8 cellular contexts compared by ENCODE assay signal in the genomic region with DNA sequence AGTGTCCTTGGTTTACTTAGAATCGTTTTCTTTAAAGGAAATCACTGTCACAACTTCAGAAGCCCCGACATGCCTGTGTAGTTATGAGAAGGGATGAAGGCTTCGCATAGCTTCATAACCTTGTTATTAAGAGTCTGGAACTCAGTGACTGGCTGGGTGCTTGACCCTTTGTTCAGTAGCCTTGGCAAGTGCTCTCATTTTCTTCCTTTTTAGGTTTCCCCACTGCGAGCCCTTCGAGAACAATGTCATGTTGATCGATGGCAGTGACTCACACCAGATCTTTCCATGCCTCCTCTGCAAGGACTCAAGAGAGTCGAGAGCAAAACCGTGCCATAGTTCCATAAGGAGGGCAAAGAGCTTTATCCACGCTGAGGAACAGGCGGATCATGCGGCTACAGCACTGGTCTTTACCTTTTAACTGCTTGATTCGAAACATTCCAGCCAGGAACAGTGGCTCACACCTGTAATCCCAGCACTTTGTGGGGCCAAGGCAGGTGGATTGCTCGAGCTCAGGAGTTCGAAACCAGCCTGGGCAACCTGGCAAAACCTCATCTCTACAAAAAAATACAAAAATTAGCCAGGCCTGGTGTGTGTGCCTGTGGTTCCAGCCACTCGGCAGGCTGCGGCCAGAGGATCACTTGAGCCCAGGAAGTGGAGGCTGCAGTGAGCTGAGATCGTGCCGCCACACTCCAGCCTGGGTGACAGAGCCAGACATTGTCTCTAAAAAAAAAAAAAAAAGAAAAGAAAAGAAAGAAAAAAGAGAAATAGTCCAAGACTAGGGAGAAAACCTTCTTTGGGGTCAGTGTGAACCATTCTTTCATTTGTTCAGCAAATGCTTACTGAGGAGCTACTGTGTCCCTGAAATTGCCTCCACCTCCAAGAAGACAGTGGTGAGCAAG.
DNase-seq lines count a peak whose midpoint lies in the region; ATAC-seq, FAIRE-seq and TF ChIP-seq lines count a peak whose summit lies in the region.

No MANE protein-coding gene starts in this region.

- H4K91ac ChIP-seq in H1 (replicated peaks; ENCODE audit: insufficient read length, low read length), result peak overlapping the region; percentile 75

- intact Hi-C loops in activated CD8-positive, alpha-beta T cell treated with anti-CD3 and anti-CD28 coated beads for 36 hours (cut with micrococcal nuclease), result no loop called here
- intact Hi-C loops in upper lobe of right lung (cut with DNase I), result no loop called here

- H3K23ac ChIP-seq in H1 (ENCODE audit: insufficient read length), result no peak overlapping the region

- no peaks in the 10 kb centered on the region for H4K20me1 ChIP-seq in H1 (replicated peaks in 1 of 2; ENCODE audit: control insufficient read depth in 1 of 2, insufficient read depth in 2 of 2, low read length in 2 of 2)

- no peak overlapping the region for H3K27ac Mint-ChIP-seq in activated CD8-positive, alpha-beta T cell treated with anti-CD3 and anti-CD28 coated beads for 36 hours
- H3K27ac Mint-ChIP-seq in activated CD8-positive, alpha-beta T cell treated with anti-CD3 and anti-CD28 coated beads, Interleukin-2, amount 10 ng/mL, durations not matched to agents 7 days and 5 days, result no peak overlapping the region
- H3K27ac Mint-ChIP-seq in mesothelial cell of epicardium, result peak overlapping the region; percentile 96

- H3K4me3 Mint-ChIP-seq in activated CD8-positive, alpha-beta T cell treated with anti-CD3 and anti-CD28 coated beads for 36 hours, result peak overlapping the region; percentile 5
- no peak overlapping the region for H3K4me3 Mint-ChIP-seq in activated CD8-positive, alpha-beta T cell treated with anti-CD3 and anti-CD28 coated beads, Interleukin-2, amount 10 ng/mL, durations not matched to agents 7 days and 5 days
- no peak overlapping the region for H3K4me3 Mint-ChIP-seq in mesothelial cell of epicardium

- no peak for TF ChIP-seq RAD21 in H1 (IDR thresholded peaks at IDR 0.05 in 1 of 2, conservative IDR thresholded peaks at IDR 0.05 in 1 of 2; ENCODE audit: low read depth in 2 of 2, low read length in 2 of 2)

- no peak for FAIRE-seq in H1 (lab: Jason Lieb, UNC)

- no peaks in the 10 kb centered on the region for H3K79me2 ChIP-seq in H1 (ENCODE audit: control insufficient read depth in 1 of 2, insufficient read depth in 2 of 2, low read length in 2 of 2)

- TF ChIP-seq POLR2A in H1 (IDR thresholded peaks at IDR 0.05; ENCODE audit: control extremely low read depth in 1 of 2, low read depth in 2 of 2, low read length in 2 of 2), result no peak

- no peaks in the 10 kb centered on the region for H3K36me3 Mint-ChIP-seq in activated CD8-positive, alpha-beta T cell treated with anti-CD3 and anti-CD28 coated beads for 36 hours (ENCODE audit: low read depth)
- peaks cover 2% of the 10 kb centered on the region for H3K36me3 Mint-ChIP-seq in activated CD8-positive, alpha-beta T cell treated with anti-CD3 and anti-CD28 coated beads, Interleukin-2, amount 10 ng/mL, durations not matched to agents 7 days and 5 days (ENCODE audit: low read depth)
- H3K36me3 Mint-ChIP-seq in mesothelial cell of epicardium, result peaks cover 20% of the 10 kb centered on the region

- peaks cover 21% of the 10 kb centered on the region for H3K27me3 Mint-ChIP-seq in activated CD8-positive, alpha-beta T cell treated with anti-CD3 and anti-CD28 coated beads for 36 hours
- peaks cover 16% of the 10 kb centered on the region for H3K27me3 Mint-ChIP-seq in activated CD8-positive, alpha-beta T cell treated with anti-CD3 and anti-CD28 coated beads, Interleukin-2, amount 10 ng/mL, durations not matched to agents 7 days and 5 days (ENCODE audit: low read depth)
- no peaks in the 10 kb centered on the region for H3K27me3 Mint-ChIP-seq in mesothelial cell of epicardium (ENCODE audit: low read depth)

- H3K4me3 ChIP-seq in H1 (ENCODE audit: extremely low read depth in 1 of 4, insufficient read depth in 2 of 4, low read depth in 3 of 4, low read length in 4 of 4), result no peak overlapping the region
- no peak overlapping the region for H3K4me3 ChIP-seq in upper lobe of right lung

- no peak overlapping the region for H3K56ac ChIP-seq in H1 (replicated peaks; ENCODE audit: insufficient read length, low read depth, low read length)

- H2BK12ac ChIP-seq in H1 (ENCODE audit: low read depth, low read length), result peak overlapping the region; percentile 18

- no peaks in the 10 kb centered on the region for H3K27me3 ChIP-seq in H1 (replicated peaks in 1 of 4; ENCODE audit: control insufficient read depth in 3 of 4, extremely low read depth in 1 of 4, insufficient read depth in 3 of 4, low read length in 3 of 4)
- H3K27me3 ChIP-seq in upper lobe of right lung, result no peaks in the 10 kb centered on the region

- peak overlapping the region; percentile 24; the same call in 1 of the 2 replicates for H2AFZ ChIP-seq in H1 (ENCODE audit: low read length)

- H3K79me1 ChIP-seq in H1 (ENCODE audit: low read depth, low read length), result no peaks in the 10 kb centered on the region; the same call in 1 of the 2 replicates

- peak; percentile 17 for ATAC-seq in activated CD8-positive, alpha-beta T cell treated with anti-CD3 and anti-CD28 coated beads for 36 hours
- no peak for ATAC-seq in activated CD8-positive, alpha-beta T cell treated with anti-CD3 and anti-CD28 coated beads, Interleukin-2, amount 10 ng/mL, durations not matched to agents 7 days and 5 days
- peak; percentile 85 for ATAC-seq in upper lobe of right lung

- peaks cover 11% of the 10 kb centered on the region for H3K4me1 Mint-ChIP-seq in activated CD8-positive, alpha-beta T cell treated with anti-CD3 and anti-CD28 coated beads for 36 hours (ENCODE audit: low read depth)
- H3K4me1 Mint-ChIP-seq in activated CD8-positive, alpha-beta T cell treated with anti-CD3 and anti-CD28 coated beads, Interleukin-2, amount 10 ng/mL, durations not matched to agents 7 days and 5 days (ENCODE audit: low read depth), result peaks cover 10% of the 10 kb centered on the region
- peaks cover 50% of the 10 kb centered on the region for H3K4me1 Mint-ChIP-seq in mesothelial cell of epicardium

- no peak overlapping the region for H2BK15ac ChIP-seq in H1 (ENCODE audit: low read length)

- no peak overlapping the region for H3K4ac ChIP-seq in H1 (replicated peaks; ENCODE audit: insufficient read length, low read depth, low read length)

- no peak for TF ChIP-seq CTCF in activated CD8-positive, alpha-beta T cell treated with anti-CD3 and anti-CD28 coated beads for 36 hours (IDR thresholded peaks at IDR 0.05)
- TF ChIP-seq CTCF in H1 (IDR thresholded peaks at IDR 0.05; ENCODE audit: control extremely low read depth in 1 of 3, insufficient read depth in 1 of 3, low read depth in 1 of 3, low read length in 3 of 3) (no peak), mesothelial cell of epicardium (IDR thresholded peaks at IDR 0.05; ENCODE audit: unreplicated experiment) (no peak), upper lobe of right lung (IDR thresholded peaks at IDR 0.05) (no peak)

- H3K4me1 ChIP-seq in H1 (replicated peaks in 1 of 4; ENCODE audit: control insufficient read depth in 3 of 4, insufficient read depth in 4 of 4, low read length in 3 of 4) (peaks cover 0 to 6% (median 2%) of the 10 kb centered on the region in 4 experiments; a peak in 2 of 7 replicates), upper lobe of right lung (peaks cover 42% of the 10 kb centered on the region)

- no peak overlapping the region for H2BK120ac ChIP-seq in H1 (replicated peaks; ENCODE audit: low read depth, low read length)

- 86% methylated on average over 17 of the region's 18 CpGs; no CpG with 5 or more reads in 1 of the 2 experiments for WGBS in H1 (ENCODE audit: extremely low coverage in 1 of 2, insufficient coverage in 1 of 2, insufficient read length in 1 of 2, insufficient replicate concordance in 2 of 2, low coverage in 1 of 2, low lambda C conversion rate in 2 of 2, missing lambda C conversion rate in 1 of 2), 2 experiments

- H3K9me3 Mint-ChIP-seq in activated CD8-positive, alpha-beta T cell treated with anti-CD3 and anti-CD28 coated beads for 36 hours, result no peaks in the 10 kb centered on the region
- peaks cover 4% of the 10 kb centered on the region for H3K9me3 Mint-ChIP-seq in activated CD8-positive, alpha-beta T cell treated with anti-CD3 and anti-CD28 coated beads, Interleukin-2, amount 10 ng/mL, durations not matched to agents 7 days and 5 days (ENCODE audit: insufficient read depth)
- H3K9me3 Mint-ChIP-seq in mesothelial cell of epicardium, result peaks cover 23% of the 10 kb centered on the region

- no peak for TF ChIP-seq EP300 in H1 (IDR thresholded peaks at IDR 0.05; ENCODE audit: borderline replicate concordance in 1 of 2, low read depth in 2 of 2, low read length in 2 of 2)

- CTCF ChIA-PET in activated CD8-positive, alpha-beta T cell treated with anti-CD3 and anti-CD28 coated beads for 36 hours (lab: Charles Lee), result interaction anchor here (1.2 to 1.8 kb wide), 2 partner anchors 19 to 106 kb away, joined by 3 to 7 read pairs; no protein-coding TSS in a partner anchor
- CTCF ChIA-PET in activated CD8-positive, alpha-beta T cell treated with anti-CD3 and anti-CD28 coated beads, Interleukin-2, amount 10 ng/mL, durations not matched to agents 7 days and 5 days (lab: Charles Lee), result interaction anchor here (1.4 kb wide), 1 partner anchor 48 kb away, joined by 4 read pairs; no protein-coding TSS in a partner anchor
- CTCF ChIA-PET in H1 (lab: Charles Lee; ENCODE audit: partially characterized antibody), result interaction anchor here (0.7 to 1.4 kb wide), 5 partner anchors 19 to 69 kb away, joined by 3 to 4 read pairs (median 3); no protein-coding TSS in a partner anchor

- H3K4me2 ChIP-seq in H1 (ENCODE audit: insufficient read depth in 1 of 2, low read depth in 2 of 2, low read length in 2 of 2), result no peak overlapping the region

- H3K36me3 ChIP-seq in H1 (ENCODE audit: control insufficient read depth in 2 of 4, insufficient read depth in 4 of 4, low read length in 3 of 4) (no peaks in the 10 kb centered on the region), upper lobe of right lung (no peaks in the 10 kb centered on the region)

- H4K5ac ChIP-seq in H1 (ENCODE audit: insufficient read length, low read depth, low read length), result no peak overlapping the region

- no peaks in the 10 kb centered on the region for H3K23me2 ChIP-seq in H1 (ENCODE audit: low read depth, low read length)

- POLR2A ChIA-PET in activated CD8-positive, alpha-beta T cell treated with anti-CD3 and anti-CD28 coated beads for 36 hours (lab: Charles Lee), result interaction anchor here (1.1 kb wide), 1 partner anchor 20 kb away, joined by 3 read pairs; no protein-coding TSS in a partner anchor
- POLR2A ChIA-PET in activated CD8-positive, alpha-beta T cell treated with anti-CD3 and anti-CD28 coated beads, Interleukin-2, amount 10 ng/mL, durations not matched to agents 7 days and 5 days (lab: Charles Lee), result no interaction called here
- POLR2A ChIA-PET in H1 (lab: Charles Lee; ENCODE audit: partially characterized antibody), result no interaction called here

- no peak overlapping the region for H4K8ac ChIP-seq in H1 (ENCODE audit: extremely low read depth, insufficient read depth, low read length)

- H2AK5ac ChIP-seq in H1 (ENCODE audit: low read depth, low read length), result no peak overlapping the region

- DNase-seq in activated CD8-positive, alpha-beta T cell treated with anti-CD3 and anti-CD28 coated beads for 36 hours, result peak; percentile 19
- DNase-seq in activated CD8-positive, alpha-beta T cell treated with anti-CD3 and anti-CD28 coated beads, Interleukin-2, amount 10 ng/mL, durations not matched to agents 7 days and 5 days, result no peak
- no peak for DNase-seq in H1 (ENCODE audit: low read depth in 1 of 2, low spot score in 2 of 2)
- no peak for DNase-seq in mesothelial cell of epicardium (ENCODE audit: low spot score in 2 of 2, unreplicated experiment in 2 of 2)
- no peak for DNase-seq in upper lobe of right lung
- DNase-seq in DMS 273 (lab: John Stamatoyannopoulos, UW; ENCODE audit: unreplicated experiment), result no peak
- no peak for DNase-seq in cortex of kidney (lab: John Stamatoyannopoulos, UW)
- no peak for DNase-seq in KBM-7

- H3K9ac ChIP-seq in H1 (replicated peaks in 1 of 4; ENCODE audit: extremely low read depth in 1 of 4, low read depth in 3 of 4, low read length in 3 of 4), result no peak overlapping the region

- H3K18ac ChIP-seq in H1 (ENCODE audit: extremely low read depth, low read length), result no peak overlapping the region

- H2BK5ac ChIP-seq in H1 (ENCODE audit: low read depth, low read length), result no peak overlapping the region; the same call in 1 of the 2 replicates

- H3K27ac ChIP-seq in H1 (ENCODE audit: low read depth, low read length) (no peak overlapping the region), upper lobe of right lung (peak overlapping the region; percentile 87)

- peaks cover 9 to 11% of the 10 kb centered on the region in 2 experiments for H3K9me3 ChIP-seq in H1 (ENCODE audit: insufficient read depth in 2 of 2, low read depth in 1 of 2, low read length in 1 of 2)
- H3K9me3 ChIP-seq in upper lobe of right lung, result no peaks in the 10 kb centered on the region

- H2BK20ac ChIP-seq in H1 (ENCODE audit: low read length), result no peak overlapping the region; the same call in 1 of the 2 replicates

- in situ Hi-C loops in KBM-7 (cut with MboI; ENCODE audit: low pct_unique_long_range_greater_than_20kb, low sequenced_read_pairs), result no loop called here

- H3K14ac ChIP-seq in H1 (ENCODE audit: insufficient read length), result no peak overlapping the region
